Comparison of ENCODE assay signal across 14 cellular contexts in genomic region chr11:75239551-75240290, GRCh38. TPM values are rescaled to one million over a fixed set of nuclear protein-coding genes. Genes with fewer than 3 reads are reported as not detected.
DNase-seq lines count a peak whose midpoint lies in the region; ATAC-seq, FAIRE-seq and TF ChIP-seq lines count a peak whose summit lies in the region.
"Had no signal": no experiment of that assay in that cellular context is flagged by ENCODE, and none has a peak within 500 bp of the region (broad histone marks: within the 10 kb centered on the region; RNA-seq: fewer than 3 reads in every experiment).

No MANE protein-coding gene starts in this region.

- H2BK120ac ChIP-seq in H1 (replicated peaks; ENCODE audit: low read depth, low read length), result no peak overlapping the region

- H3K4me3 Mint-ChIP-seq in T-cell, result peak overlapping the region; percentile 70 to 80 (median 70)

- H3K4me1 Mint-ChIP-seq in T-cell, result peaks cover 6 to 13% (median 10%) of the 10 kb centered on the region in 3 donors

- no peak overlapping the region for H3K23ac ChIP-seq in H1 (ENCODE audit: insufficient read length)

- H2AK5ac ChIP-seq in H1 (ENCODE audit: low read depth, low read length), result no peak overlapping the region

- no peaks in the 10 kb centered on the region for H3K36me3 Mint-ChIP-seq in T-cell

- peaks cover 0 to 3% of the 10 kb centered on the region in 2 experiments for H4K20me1 ChIP-seq in H1 (replicated peaks in 1 of 2; ENCODE audit: control insufficient read depth in 1 of 2, insufficient read depth in 2 of 2, low read length in 2 of 2)
- no peaks in the 10 kb centered on the region for H4K20me1 ChIP-seq in osteoblast (ENCODE audit: insufficient read depth, low read length)

- H3K79me2 ChIP-seq in H1 (ENCODE audit: control insufficient read depth in 1 of 2, insufficient read depth in 2 of 2, low read length in 2 of 2), result no peaks in the 10 kb centered on the region
- no peaks in the 10 kb centered on the region for H3K79me2 ChIP-seq in osteoblast (ENCODE audit: insufficient read depth, low read length)

- no peaks in the 10 kb centered on the region for H3K36me3 ChIP-seq in H1 (ENCODE audit: control insufficient read depth in 2 of 4, insufficient read depth in 4 of 4, low read length in 3 of 4)
- no peaks in the 10 kb centered on the region for H3K36me3 ChIP-seq in osteoblast (ENCODE audit: insufficient read depth, low read length)
- H3K36me3 ChIP-seq: HAP-1, neutrophil, upper lobe of right lung had no signal

- no peak overlapping the region for H4K91ac ChIP-seq in H1 (replicated peaks; ENCODE audit: insufficient read length, low read length)

- no peak overlapping the region for H3K27ac Mint-ChIP-seq in T-cell

- no peak overlapping the region for H3K14ac ChIP-seq in H1 (ENCODE audit: insufficient read length)

- H3K18ac ChIP-seq in H1 (ENCODE audit: extremely low read depth, low read length), result peak overlapping the region; percentile 20; the same call in 1 of the 2 replicates

- no peak overlapping the region for H2BK12ac ChIP-seq in H1 (ENCODE audit: low read depth, low read length)

- H3K9ac ChIP-seq in H1 (replicated peaks in 1 of 4; ENCODE audit: extremely low read depth in 1 of 4, low read depth in 3 of 4, low read length in 3 of 4), result no peak overlapping the region

- TF ChIP-seq EP300 in H1 (IDR thresholded peaks at IDR 0.05; ENCODE audit: borderline replicate concordance in 1 of 2, low read depth in 2 of 2, low read length in 2 of 2), result no peak

- DNase-seq in activated CD4-positive, CD25-positive, alpha-beta regulatory T cell treated with anti-CD3 and anti-CD28 coated beads, Interleukin-2, amount 50 U/mL, for 72 hours, result peak; percentile 26
- DNase-seq in T-cell, result no peak
- no peak for DNase-seq in H1 (ENCODE audit: low read depth in 1 of 2, low spot score in 2 of 2)
- DNase-seq in osteoblast (ENCODE audit: insufficient read length, low spot score, missing footprints), result peak; percentile 72
- no peak for DNase-seq in NAMALWA (ENCODE audit: low spot score)
- DNase-seq in activated gamma-delta T cell (lab: John Stamatoyannopoulos, UW), result no peak
- DNase-seq: dermis blood vessel endothelial cell had no signal

- no peak overlapping the region for H2BK5ac ChIP-seq in H1 (ENCODE audit: low read depth, low read length)

- H4K5ac ChIP-seq in H1 (ENCODE audit: insufficient read length, low read depth, low read length), result no peak overlapping the region

- no peak for TF ChIP-seq RAD21 in H1 (IDR thresholded peaks at IDR 0.05 in 1 of 2, conservative IDR thresholded peaks at IDR 0.05 in 1 of 2; ENCODE audit: low read depth in 2 of 2, low read length in 2 of 2)

- no peak for TF ChIP-seq POLR2A in H1 (IDR thresholded peaks at IDR 0.05; ENCODE audit: control extremely low read depth in 1 of 2, low read depth in 2 of 2, low read length in 2 of 2)

- no peak overlapping the region for H4K8ac ChIP-seq in H1 (ENCODE audit: extremely low read depth, insufficient read depth, low read length)

- no peak overlapping the region; the same call in 1 of the 2 replicates for H2BK15ac ChIP-seq in H1 (ENCODE audit: low read length)

- H3K4me1 ChIP-seq in H1 (replicated peaks in 1 of 4; ENCODE audit: control insufficient read depth in 3 of 4, insufficient read depth in 4 of 4, low read length in 3 of 4) (peaks cover 5 to 22% (median 13%) of the 10 kb centered on the region in 4 experiments), osteoblast (ENCODE audit: insufficient read depth, low read length) (no peaks in the 10 kb centered on the region)
- H3K4me1 ChIP-seq: HAP-1 had no signal

- peaks cover 12% of the 10 kb centered on the region; the same call in 1 of the 2 replicates for H3K23me2 ChIP-seq in H1 (ENCODE audit: low read depth, low read length)

- H2AFZ ChIP-seq in H1 (ENCODE audit: low read length) (no peak overlapping the region), osteoblast (ENCODE audit: low read length) (no peak overlapping the region)

- no peaks in the 10 kb centered on the region for H3K79me1 ChIP-seq in H1 (ENCODE audit: low read depth, low read length)

- H3K27ac ChIP-seq in H1 (ENCODE audit: low read depth, low read length) (no peak overlapping the region), osteoblast (ENCODE audit: low read depth, low read length) (no peak overlapping the region)
- H3K27ac ChIP-seq: neutrophil, RWPE1, upper lobe of right lung had no signal

- no peak for ATAC-seq in activated CD4-positive, CD25-positive, alpha-beta regulatory T cell treated with anti-CD3 and anti-CD28 coated beads, Interleukin-2, amount 50 U/mL, for 24 hours
- ATAC-seq in T-cell (replicated peaks in 1 of 4) (no peak), GM19463 (IDR thresholded peaks at IDR 0.05; ENCODE audit: unreplicated experiment) (no peak)
- ATAC-seq: GM12878, upper lobe of right lung had no signal

- no peaks in the 10 kb centered on the region for H3K9me3 Mint-ChIP-seq in T-cell

- H3K9me3 ChIP-seq in H1 (ENCODE audit: insufficient read depth in 2 of 2, low read depth in 1 of 2, low read length in 1 of 2), result no peaks in the 10 kb centered on the region
- H3K9me3 ChIP-seq in osteoblast (ENCODE audit: low read depth, low read length), result no peaks in the 10 kb centered on the region
- H3K9me3 ChIP-seq: HAP-1, neutrophil, upper lobe of right lung had no signal

- peaks cover 24 to 50% (median 40%) of the 10 kb centered on the region in 4 experiments for H3K27me3 ChIP-seq in H1 (replicated peaks in 1 of 4; ENCODE audit: control insufficient read depth in 3 of 4, extremely low read depth in 1 of 4, insufficient read depth in 3 of 4, low read length in 3 of 4)
- peaks cover 54% of the 10 kb centered on the region for H3K27me3 ChIP-seq in osteoblast (ENCODE audit: insufficient read depth, low read length)

- POLR2A ChIA-PET in T-cell (lab: Charles Lee) (no interaction called here), H1 (lab: Charles Lee; ENCODE audit: partially characterized antibody) (interaction anchor here (0.6 to 2.4 kb wide), 2 partner anchors 16 to 35 kb away, joined by 3 to 10 read pairs; no protein-coding TSS in a partner anchor)

- H3K4me2 ChIP-seq in H1 (ENCODE audit: insufficient read depth in 1 of 2, low read depth in 2 of 2, low read length in 2 of 2) (peak overlapping the region; percentile 79 to 83), osteoblast (ENCODE audit: insufficient read depth, low read length) (no peak overlapping the region)

- H3K4ac ChIP-seq in H1 (replicated peaks; ENCODE audit: insufficient read length, low read depth, low read length), result no peak overlapping the region

- WGBS in H1 (ENCODE audit: extremely low coverage in 1 of 2, insufficient coverage in 1 of 2, insufficient read length in 1 of 2, insufficient replicate concordance in 2 of 2, low coverage in 1 of 2, low lambda C conversion rate in 2 of 2, missing lambda C conversion rate in 1 of 2), 2 experiments, result 54% methylated on average over 10 of the region's 10 CpGs; no CpG with 5 or more reads in 1 of the 2 experiments

- H2BK20ac ChIP-seq in H1 (ENCODE audit: low read length), result no peak overlapping the region

- peaks cover 32 to 48% of the 10 kb centered on the region in 2 donors for H3K27me3 Mint-ChIP-seq in T-cell

- CTCF ChIA-PET in T-cell (lab: Charles Lee), result interaction anchor here (0.6 to 1.7 kb wide), 3 partner anchors 9 to 262 kb away, joined by 3 to 7 read pairs (median 7); no protein-coding TSS in a partner anchor
- CTCF ChIA-PET in H1 (lab: Charles Lee; ENCODE audit: partially characterized antibody), result interaction anchor here (0.7 to 45.7 kb wide), 11 partner anchors 3 to 310 kb away, joined by 3 to 952 read pairs (median 6); partner anchors contain the start of genes SLCO2B1 and TPBGL

- no peak overlapping the region for H3K56ac ChIP-seq in H1 (replicated peaks; ENCODE audit: insufficient read length, low read depth, low read length)

- TF ChIP-seq CTCF in H1 (IDR thresholded peaks at IDR 0.05; ENCODE audit: control extremely low read depth in 1 of 3, insufficient read depth in 1 of 3, low read depth in 1 of 3, low read length in 3 of 3) (no peak), osteoblast (IDR thresholded peaks at IDR 0.05; ENCODE audit: extremely low read depth, low read depth, low read length) (no peak)

- peak; percentile 84 for FAIRE-seq in H1 (lab: Jason Lieb, UNC)
- FAIRE-seq: GM12878 had no signal

- H3K4me3 ChIP-seq in H1 (ENCODE audit: extremely low read depth in 1 of 4, insufficient read depth in 2 of 4, low read depth in 3 of 4, low read length in 4 of 4) (peak overlapping the region; percentile 27 to 63 (median 41); a peak in 7 of 8 replicates), osteoblast (ENCODE audit: insufficient read depth, low read length) (no peak overlapping the region)
- H3K4me3 ChIP-seq: GM12878 had no signal

TF ChIP-seq in H1, 55 proteins besides CTCF, POLR2A, EP300 and RAD21 (continues in another document):
- TF ChIP-seq BRCA1 (IDR thresholded peaks at IDR 0.05; ENCODE audit: low read depth, low read length) (no peak), FOSL1 (IDR thresholded peaks at IDR 0.05; ENCODE audit: insufficient read depth, low read depth, low read length) (no peak), BACH1 (IDR thresholded peaks at IDR 0.05; ENCODE audit: low read length) (no peak), SIX5 (IDR thresholded peaks at IDR 0.05; ENCODE audit: low read depth, low read length) (no peak), YY1 (IDR thresholded peaks at IDR 0.05; ENCODE audit: low read depth, low read length) (no peak), EZH2 (IDR thresholded peaks at IDR 0.05; ENCODE audit: low read depth, low read length, severe bottlenecking) (no peak), CHD2 (IDR thresholded peaks at IDR 0.05; ENCODE audit: low read length) (no peak), KDM1A (IDR thresholded peaks at IDR 0.05; ENCODE audit: borderline replicate concordance, low read length) (no peak)
- TF ChIP-seq, protein P1, sequence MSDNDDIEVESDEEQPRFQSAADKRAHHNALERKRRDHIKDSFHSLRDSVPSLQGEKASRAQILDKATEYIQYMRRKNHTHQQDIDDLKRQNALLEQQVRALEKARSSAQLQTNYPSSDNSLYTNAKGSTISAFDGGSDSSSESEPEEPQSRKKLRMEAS (IDR thresholded peaks at IDR 0.05), result no peak

RNA-seq across cellular contexts. Expression of gene TPBGL, which starts 0.9 kb away (rescaled TPM):
- under 1 TPM; 0.13 to 0.59 (median 0.47) TPM for total RNA-seq in T-cell
- total RNA-seq in H1 (2021; fragmentation: NEBNext Ultra II Directional; extraction: Animal tissue kit (Norgen Biotek cat#: 25700)), result 0.25 and 0.37 TPM in 2 replicates
- 0.25 and 0.26 TPM in 2 replicates for polyA plus RNA-seq in H1 (2011; rRNA removed)
- 0.13 TPM for polyA plus RNA-seq in H1 (2011; cell fraction: cytosol; rRNA removed)
- polyA plus RNA-seq in H1 (2011; cell fraction: nucleus; rRNA removed), result 0.29 TPM
- polyA plus RNA-seq in H1 (2012, experiment 1 of 2), result 0.47 to 0.88 TPM (median 0.64 TPM) in 4 replicates
- 0.43 TPM for polyA plus RNA-seq in H1 (2012, experiment 2 of 2)
- 0.57 TPM for polyA plus RNA-seq in H1 (2013, experiment 1 of 2)
- 0.50 TPM for polyA plus RNA-seq in H1 (2013, experiment 2 of 2)
- 0.17 and 0.22 TPM in 2 replicates for polyA minus RNA-seq in H1 (2011; rRNA and poly(A)+ RNA removed)
- polyA minus RNA-seq in H1 (2011; cell fraction: cytosol; rRNA and poly(A)+ RNA removed), result not detected
- polyA minus RNA-seq in H1 (2011; cell fraction: nucleus; rRNA and poly(A)+ RNA removed), result 0.20 TPM
- total RNA-seq in osteoblast, result not detected in 2 replicates
- total RNA-seq: GM12878 had no signal
- polyA plus RNA-seq: GM12878 had no signal

Comparison
In these comparisons a context has a peak if more than half of its experiments do, and no peak if none do; other contexts are left out.
1. DNase-seq: peak in activated CD4-positive, CD25-positive, alpha-beta regulatory T cell treated with anti-CD3 and anti-CD28 coated beads, Interleukin-2, amount 50 U/mL, for 72 hours (single experiment) and osteoblast (single experiment); none in T-cell (0 of 34), H1 (0 of 2), NAMALWA (single experiment) and activated gamma-delta T cell (single experiment).